ENCODE assay signal across 1 cellular context in the genomic region with DNA sequence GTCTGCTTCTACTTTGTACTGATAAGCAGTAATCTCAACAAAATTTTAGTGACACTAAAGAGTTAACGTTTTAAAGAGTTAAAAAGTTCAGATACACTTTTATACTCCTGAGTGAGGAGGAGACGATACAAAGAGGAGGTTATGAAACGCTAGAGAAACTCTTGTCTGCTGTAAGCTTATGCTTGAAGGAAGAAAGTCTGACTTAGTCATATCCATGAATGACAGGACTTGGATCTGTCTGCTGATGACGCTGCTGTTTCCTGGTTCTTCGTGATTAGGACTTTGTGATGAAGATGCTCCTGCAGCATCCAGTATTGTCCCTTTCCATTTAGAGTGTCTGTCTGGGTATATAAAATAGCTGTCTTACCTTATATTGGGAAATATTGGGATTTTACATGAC.
TF ChIP-seq lines count a peak whose summit lies in the region.

No MANE protein-coding gene starts in this region.

TF ChIP-seq in K562, 482 proteins besides CTCF, POLR2A, EP300 and RAD21 (continued from another document):
- TF ChIP-seq, protein P1, sequence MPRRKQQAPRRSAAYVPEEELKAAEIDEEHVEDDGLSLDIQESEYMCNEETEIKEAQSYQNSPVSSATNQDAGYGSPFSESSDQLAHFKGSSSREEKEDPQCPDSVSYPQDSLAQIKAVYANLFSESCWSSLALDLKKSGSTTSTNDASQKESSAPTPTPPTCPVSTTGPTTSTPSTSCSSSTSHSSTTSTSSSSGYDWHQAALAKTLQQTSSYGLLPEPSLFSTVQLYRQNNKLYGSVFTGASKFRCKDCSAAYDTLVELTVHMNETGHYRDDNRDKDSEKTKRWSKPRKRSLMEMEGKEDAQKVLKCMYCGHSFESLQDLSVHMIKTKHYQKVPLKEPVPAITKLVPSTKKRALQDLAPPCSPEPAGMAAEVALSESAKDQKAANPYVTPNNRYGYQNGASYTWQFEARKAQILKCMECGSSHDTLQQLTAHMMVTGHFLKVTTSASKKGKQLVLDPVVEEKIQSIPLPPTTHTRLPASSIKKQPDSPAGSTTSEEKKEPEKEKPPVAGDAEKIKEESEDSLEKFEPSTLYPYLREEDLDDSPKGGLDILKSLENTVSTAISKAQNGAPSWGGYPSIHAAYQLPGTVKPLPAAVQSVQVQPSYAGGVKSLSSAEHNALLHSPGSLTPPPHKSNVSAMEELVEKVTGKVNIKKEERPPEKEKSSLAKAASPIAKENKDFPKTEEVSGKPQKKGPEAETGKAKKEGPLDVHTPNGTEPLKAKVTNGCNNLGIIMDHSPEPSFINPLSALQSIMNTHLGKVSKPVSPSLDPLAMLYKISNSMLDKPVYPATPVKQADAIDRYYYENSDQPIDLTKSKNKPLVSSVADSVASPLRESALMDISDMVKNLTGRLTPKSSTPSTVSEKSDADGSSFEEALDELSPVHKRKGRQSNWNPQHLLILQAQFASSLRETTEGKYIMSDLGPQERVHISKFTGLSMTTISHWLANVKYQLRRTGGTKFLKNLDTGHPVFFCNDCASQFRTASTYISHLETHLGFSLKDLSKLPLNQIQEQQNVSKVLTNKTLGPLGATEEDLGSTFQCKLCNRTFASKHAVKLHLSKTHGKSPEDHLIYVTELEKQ (CRISPR knock-in tag; IDR thresholded peaks at IDR 0.05): no peak
- TF ChIP-seq TRIM28 (IDR thresholded peaks at IDR 0.05): peak; percentile 81; the same call in 1 of the 2 replicates
- peak; percentile 13; the same call in 1 of the 2 replicates for TF ChIP-seq TAL1 (IDR thresholded peaks at IDR 0.05)
- TF ChIP-seq HEY1 (CRISPR knock-in tag; IDR thresholded peaks at IDR 0.05; ENCODE audit: borderline replicate concordance): no peak
- TF ChIP-seq, protein P2, sequence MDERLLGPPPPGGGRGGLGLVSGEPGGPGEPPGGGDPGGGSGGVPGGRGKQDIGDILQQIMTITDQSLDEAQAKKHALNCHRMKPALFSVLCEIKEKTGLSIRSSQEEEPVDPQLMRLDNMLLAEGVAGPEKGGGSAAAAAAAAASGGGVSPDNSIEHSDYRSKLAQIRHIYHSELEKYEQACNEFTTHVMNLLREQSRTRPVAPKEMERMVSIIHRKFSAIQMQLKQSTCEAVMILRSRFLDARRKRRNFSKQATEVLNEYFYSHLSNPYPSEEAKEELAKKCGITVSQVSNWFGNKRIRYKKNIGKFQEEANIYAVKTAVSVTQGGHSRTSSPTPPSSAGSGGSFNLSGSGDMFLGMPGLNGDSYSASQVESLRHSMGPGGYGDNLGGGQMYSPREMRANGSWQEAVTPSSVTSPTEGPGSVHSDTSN (CRISPR knock-in tag; IDR thresholded peaks at IDR 0.05; ENCODE audit: low read depth): no peak
- TF ChIP-seq, protein P2 (tag; conservative IDR thresholded peaks at IDR 0.05; ENCODE audit: low read depth): peak; percentile 54; the same call in 1 of the 2 replicates
- no peak for TF ChIP-seq ZNF239 (CRISPR knock-in tag; IDR thresholded peaks at IDR 0.05)
- TF ChIP-seq THRAP3 (IDR thresholded peaks at IDR 0.05; ENCODE audit: borderline replicate concordance): no peak
- no peak for TF ChIP-seq GTF2F1 (IDR thresholded peaks at IDR 0.05; ENCODE audit: low read depth, low read length)
- TF ChIP-seq FOSL1 (tag; conservative IDR thresholded peaks at IDR 0.05): peak; percentile 61
- TF ChIP-seq, protein P3, sequence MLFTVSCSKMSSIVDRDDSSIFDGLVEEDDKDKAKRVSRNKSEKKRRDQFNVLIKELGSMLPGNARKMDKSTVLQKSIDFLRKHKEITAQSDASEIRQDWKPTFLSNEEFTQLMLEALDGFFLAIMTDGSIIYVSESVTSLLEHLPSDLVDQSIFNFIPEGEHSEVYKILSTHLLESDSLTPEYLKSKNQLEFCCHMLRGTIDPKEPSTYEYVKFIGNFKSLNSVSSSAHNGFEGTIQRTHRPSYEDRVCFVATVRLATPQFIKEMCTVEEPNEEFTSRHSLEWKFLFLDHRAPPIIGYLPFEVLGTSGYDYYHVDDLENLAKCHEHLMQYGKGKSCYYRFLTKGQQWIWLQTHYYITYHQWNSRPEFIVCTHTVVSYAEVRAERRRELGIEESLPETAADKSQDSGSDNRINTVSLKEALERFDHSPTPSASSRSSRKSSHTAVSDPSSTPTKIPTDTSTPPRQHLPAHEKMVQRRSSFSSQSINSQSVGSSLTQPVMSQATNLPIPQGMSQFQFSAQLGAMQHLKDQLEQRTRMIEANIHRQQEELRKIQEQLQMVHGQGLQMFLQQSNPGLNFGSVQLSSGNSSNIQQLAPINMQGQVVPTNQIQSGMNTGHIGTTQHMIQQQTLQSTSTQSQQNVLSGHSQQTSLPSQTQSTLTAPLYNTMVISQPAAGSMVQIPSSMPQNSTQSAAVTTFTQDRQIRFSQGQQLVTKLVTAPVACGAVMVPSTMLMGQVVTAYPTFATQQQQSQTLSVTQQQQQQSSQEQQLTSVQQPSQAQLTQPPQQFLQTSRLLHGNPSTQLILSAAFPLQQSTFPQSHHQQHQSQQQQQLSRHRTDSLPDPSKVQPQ (CRISPR knock-in tag; IDR thresholded peaks at IDR 0.05; ENCODE audit: borderline replicate concordance): no peak
- TF ChIP-seq KHSRP (IDR thresholded peaks at IDR 0.05): no peak
- TF ChIP-seq SUPT5H (IDR thresholded peaks at IDR 0.05): no peak
- TF ChIP-seq SAFB2 (IDR thresholded peaks at IDR 0.05; ENCODE audit: borderline replicate concordance, low read depth, low read length, severe bottlenecking): no peak
- TF ChIP-seq SMAD4 (CRISPR knock-in tag; conservative IDR thresholded peaks at IDR 0.05): peak; percentile 73
- TF ChIP-seq TEAD4 (IDR thresholded peaks at IDR 0.05; ENCODE audit: low read length): no peak
- TF ChIP-seq TEAD4 (CRISPR knock-in tag; IDR thresholded peaks at IDR 0.05; ENCODE audit: borderline replicate concordance): no peak
- TF ChIP-seq CBFA2T2 (conservative IDR thresholded peaks at IDR 0.05): peak; percentile 34
- TF ChIP-seq JUND (IDR thresholded peaks at IDR 0.05; ENCODE audit: borderline replicate concordance, low read depth, low read length): peak; percentile 43; the same call in 1 of the 2 replicates
- no peak for TF ChIP-seq JUND (tag; IDR thresholded peaks at IDR 0.05; ENCODE audit: borderline replicate concordance, low read depth, low read length)
- TF ChIP-seq TRIM24 (IDR thresholded peaks at IDR 0.05): peak in 1 of 2 experiments; percentile 74; a peak in 2 of 4 replicates
- no peak for TF ChIP-seq SMAD2 (IDR thresholded peaks at IDR 0.05; ENCODE audit: low read depth, low read length)
- no peak for TF ChIP-seq ZBTB8A (IDR thresholded peaks at IDR 0.05; ENCODE audit: partially characterized antibody)
- no peak for TF ChIP-seq BHLHE40 (IDR thresholded peaks at IDR 0.05; ENCODE audit: low read length)
- TF ChIP-seq DPF2 (IDR thresholded peaks at IDR 0.05): peak; percentile 72
- TF ChIP-seq MAFF (IDR thresholded peaks at IDR 0.05; ENCODE audit: low read length): peak; percentile 23; the same call in 1 of the 2 replicates
- no peak for TF ChIP-seq NR1H2 (CRISPR knock-in tag; IDR thresholded peaks at IDR 0.05)
- peak; percentile 65 for TF ChIP-seq ARID1B (IDR thresholded peaks at IDR 0.05)
- peak; percentile 58; the same call in 1 of the 2 replicates for TF ChIP-seq MAFK (IDR thresholded peaks at IDR 0.05; ENCODE audit: low read length)
- TF ChIP-seq SMARCA4 (IDR thresholded peaks at IDR 0.05): peak; percentile 62
- no peak for TF ChIP-seq RHOXF2B (CRISPR knock-in tag; conservative IDR thresholded peaks at IDR 0.05)
- no peak for TF ChIP-seq ZNF76 (CRISPR knock-in tag; IDR thresholded peaks at IDR 0.05; ENCODE audit: borderline replicate concordance)
- peak; percentile 82 for TF ChIP-seq ZNF316 (IDR thresholded peaks at IDR 0.05)
- TF ChIP-seq ZEB2 (IDR thresholded peaks at IDR 0.05): no peak
- TF ChIP-seq ZNF766 (CRISPR knock-in tag; conservative IDR thresholded peaks at IDR 0.05): no peak
- peak; percentile 29; the same call in 1 of the 2 replicates for TF ChIP-seq TCF3 (CRISPR knock-in tag; IDR thresholded peaks at IDR 0.05)
- TF ChIP-seq CREB1 (IDR thresholded peaks at IDR 0.05): peak; percentile 32; the same call in 1 of the 2 replicates
- 0 out of 2 replicates have a peak, but pooled peaks have one; percentile 22 for TF ChIP-seq CREB1 (CRISPR knock-in tag; IDR thresholded peaks at IDR 0.05)
- TF ChIP-seq BCOR (IDR thresholded peaks at IDR 0.05): no peak
- TF ChIP-seq MEIS2 (IDR thresholded peaks at IDR 0.05; ENCODE audit: partially characterized antibody): peak; percentile 67
- no peak for TF ChIP-seq SRSF7 (optimal IDR thresholded peaks at IDR 0.05; ENCODE audit: low read depth, low read length)
- TF ChIP-seq CREM (IDR thresholded peaks at IDR 0.05; ENCODE audit: low read depth): peak; percentile 83
- TF ChIP-seq, protein P4, sequence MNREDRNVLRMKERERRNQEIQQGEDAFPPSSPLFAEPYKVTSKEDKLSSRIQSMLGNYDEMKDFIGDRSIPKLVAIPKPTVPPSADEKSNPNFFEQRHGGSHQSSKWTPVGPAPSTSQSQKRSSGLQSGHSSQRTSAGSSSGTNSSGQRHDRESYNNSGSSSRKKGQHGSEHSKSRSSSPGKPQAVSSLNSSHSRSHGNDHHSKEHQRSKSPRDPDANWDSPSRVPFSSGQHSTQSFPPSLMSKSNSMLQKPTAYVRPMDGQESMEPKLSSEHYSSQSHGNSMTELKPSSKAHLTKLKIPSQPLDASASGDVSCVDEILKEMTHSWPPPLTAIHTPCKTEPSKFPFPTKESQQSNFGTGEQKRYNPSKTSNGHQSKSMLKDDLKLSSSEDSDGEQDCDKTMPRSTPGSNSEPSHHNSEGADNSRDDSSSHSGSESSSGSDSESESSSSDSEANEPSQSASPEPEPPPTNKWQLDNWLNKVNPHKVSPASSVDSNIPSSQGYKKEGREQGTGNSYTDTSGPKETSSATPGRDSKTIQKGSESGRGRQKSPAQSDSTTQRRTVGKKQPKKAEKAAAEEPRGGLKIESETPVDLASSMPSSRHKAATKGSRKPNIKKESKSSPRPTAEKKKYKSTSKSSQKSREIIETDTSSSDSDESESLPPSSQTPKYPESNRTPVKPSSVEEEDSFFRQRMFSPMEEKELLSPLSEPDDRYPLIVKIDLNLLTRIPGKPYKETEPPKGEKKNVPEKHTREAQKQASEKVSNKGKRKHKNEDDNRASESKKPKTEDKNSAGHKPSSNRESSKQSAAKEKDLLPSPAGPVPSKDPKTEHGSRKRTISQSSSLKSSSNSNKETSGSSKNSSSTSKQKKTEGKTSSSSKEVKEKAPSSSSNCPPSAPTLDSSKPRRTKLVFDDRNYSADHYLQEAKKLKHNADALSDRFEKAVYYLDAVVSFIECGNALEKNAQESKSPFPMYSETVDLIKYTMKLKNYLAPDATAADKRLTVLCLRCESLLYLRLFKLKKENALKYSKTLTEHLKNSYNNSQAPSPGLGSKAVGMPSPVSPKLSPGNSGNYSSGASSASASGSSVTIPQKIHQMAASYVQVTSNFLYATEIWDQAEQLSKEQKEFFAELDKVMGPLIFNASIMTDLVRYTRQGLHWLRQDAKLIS (CRISPR knock-in tag; IDR thresholded peaks at IDR 0.05): no peak
- peak; percentile 30; the same call in 1 of the 2 replicates for TF ChIP-seq NCOR1 (IDR thresholded peaks at IDR 0.05)
- TF ChIP-seq CTBP1 (IDR thresholded peaks at IDR 0.05; ENCODE audit: borderline replicate concordance): peak; percentile 77
- no peak for TF ChIP-seq RBM22 (IDR thresholded peaks at IDR 0.05; ENCODE audit: low read depth, low read length, poor library complexity, severe bottlenecking)
